In the genomic region with DNA sequence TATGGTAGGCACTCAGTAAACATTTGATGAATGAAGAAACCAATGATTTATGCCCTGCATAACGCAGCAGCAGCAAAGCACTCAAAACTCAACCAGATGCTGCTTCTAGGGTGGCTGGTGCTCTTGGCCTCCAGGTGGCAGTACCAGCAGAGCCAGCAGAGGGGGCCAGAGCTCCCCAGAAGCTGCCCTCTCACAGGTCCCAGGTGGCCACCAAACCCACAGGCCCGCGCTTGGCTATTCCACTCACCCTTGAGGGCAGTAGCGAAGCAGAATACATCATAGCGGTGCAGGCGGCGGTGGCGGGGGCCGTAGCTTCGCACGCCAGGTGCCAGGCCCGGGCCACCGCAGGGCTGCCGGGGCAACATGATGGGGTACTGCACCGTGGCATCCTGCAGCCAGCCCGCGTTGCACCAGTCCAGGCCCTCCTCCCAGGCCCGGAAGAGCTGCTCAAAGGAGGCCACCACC, we compare ENCODE assay signal across 8 cellular contexts. TPM values are rescaled to one million over a fixed set of nuclear protein-coding genes. Genes with fewer than 3 reads are reported as not detected.
DNase-seq lines count a peak whose midpoint lies in the region; ATAC-seq and TF ChIP-seq lines count a peak whose summit lies in the region.

No MANE protein-coding gene starts in this region.

- H3K9me3 ChIP-seq in CD4-positive, alpha-beta T cell (ENCODE audit: control insufficient read depth, low read length), result no peaks in the 10 kb centered on the region
- no peaks in the 10 kb centered on the region for H3K9me3 ChIP-seq in WERI-Rb-1 (ENCODE audit: severe bottlenecking)

- ATAC-seq in CD4-positive, alpha-beta T cell (ENCODE audit: poor library complexity), result peak; percentile 64
- peak; percentile 77 for ATAC-seq in GM18868 (IDR thresholded peaks at IDR 0.05; ENCODE audit: unreplicated experiment)

- peak in 5 of 10 experiments; percentile 10 to 48 (median 22) for DNase-seq in CD4-positive, alpha-beta T cell
- DNase-seq in NAMALWA (ENCODE audit: low spot score) (peak; percentile 72), WERI-Rb-1 (peak; percentile 81), epithelial cell of esophagus (ENCODE audit: low read depth) (peak; percentile 59), neural crest cell (ENCODE audit: low read depth, low spot score) (peak; percentile 44), lower leg skin (ENCODE audit: low spot score in 2 of 2) (no peak), amniotic stem cell (lab: John Stamatoyannopoulos, UW) (no peak)

- H3K4me3 ChIP-seq in WERI-Rb-1 (ENCODE audit: low read depth, low read length) (no peak overlapping the region), epithelial cell of esophagus (ENCODE audit: low read length) (no peak overlapping the region), lower leg skin (ENCODE audit: low read depth, poor library complexity, severe bottlenecking) (no peak overlapping the region)

- H3K36me3 ChIP-seq in WERI-Rb-1, result no peaks in the 10 kb centered on the region

- H3K27me3 Mint-ChIP-seq in CD4-positive, alpha-beta T cell, result no peaks in the 10 kb centered on the region
- no peaks in the 10 kb centered on the region for H3K27me3 Mint-ChIP-seq in neural crest cell (ENCODE audit: low read depth)

- H3K27ac ChIP-seq in CD4-positive, alpha-beta T cell (ENCODE audit: low read depth, low read length), result no peak overlapping the region
- no peak overlapping the region for H3K27ac ChIP-seq in WERI-Rb-1

- H3K4me1 Mint-ChIP-seq in CD4-positive, alpha-beta T cell (ENCODE audit: low read depth), result peaks cover 5% of the 10 kb centered on the region
- peaks cover 3% of the 10 kb centered on the region for H3K4me1 Mint-ChIP-seq in neural crest cell

- no peaks in the 10 kb centered on the region for H3K27me3 ChIP-seq in CD4-positive, alpha-beta T cell (ENCODE audit: control insufficient read depth, insufficient read depth, low read length)
- H3K27me3 ChIP-seq in WERI-Rb-1 (ENCODE audit: insufficient read depth, low read depth, severe bottlenecking), result no peaks in the 10 kb centered on the region

- POLR2A ChIA-PET in CD4-positive, alpha-beta T cell (lab: Charles Lee), result interaction anchor here (0.6 to 1.4 kb wide), 2 partner anchors 26 to 245 kb away, joined by 3 to 4 read pairs; no protein-coding TSS in a partner anchor

- CTCF ChIA-PET in CD4-positive, alpha-beta T cell (lab: Charles Lee), result interaction anchor here (1.0 to 1.4 kb wide), 2 partner anchors 26 to 254 kb away, joined by 3 to 6 read pairs; no protein-coding TSS in a partner anchor

- 62 to 84% methylated on average over 11 to 18 of the region's 18 CpGs for WGBS in lower leg skin, 2 donors

- H3K27ac Mint-ChIP-seq in CD4-positive, alpha-beta T cell, result no peak overlapping the region
- H3K27ac Mint-ChIP-seq in neural crest cell (ENCODE audit: unreplicated experiment), result no peak overlapping the region

- no peaks in the 10 kb centered on the region for H3K9me3 Mint-ChIP-seq in CD4-positive, alpha-beta T cell
- H3K9me3 Mint-ChIP-seq in neural crest cell, result no peaks in the 10 kb centered on the region

- intact Hi-C loops in CD4-positive, alpha-beta T cell (cut with DNase I, micrococcal nuclease), result no loop called here
- intact Hi-C loops in lower leg skin (cut with DNase I; ENCODE audit: low total_unique reads), result loop anchor here (5.0 kb wide), 1 partner anchor 931 kb away; no protein-coding TSS in a partner anchor

- TF ChIP-seq POLR2A in lower leg skin (IDR thresholded peaks at IDR 0.05), result no peak

- TF ChIP-seq CTCF in CD4-positive, alpha-beta T cell (IDR thresholded peaks at IDR 0.05), result peak; percentile 45
- peak; percentile 94 for TF ChIP-seq CTCF in WERI-Rb-1 (IDR thresholded peaks at IDR 0.05; ENCODE audit: low read depth, low read length)
- peak; percentile 79 for TF ChIP-seq CTCF in epithelial cell of esophagus (IDR thresholded peaks at IDR 0.05; ENCODE audit: insufficient read depth, low read depth, low read length, missing control alignments)
- TF ChIP-seq CTCF in neural crest cell (conservative IDR thresholded peaks at IDR 0.05), result peak; percentile 73
- no peak for TF ChIP-seq CTCF in lower leg skin (IDR thresholded peaks at IDR 0.05)

- no peak overlapping the region for H3K4me3 Mint-ChIP-seq in CD4-positive, alpha-beta T cell
- no peak overlapping the region for H3K4me3 Mint-ChIP-seq in neural crest cell

- H3K36me3 Mint-ChIP-seq in CD4-positive, alpha-beta T cell (ENCODE audit: low read depth), result peaks cover 79% of the 10 kb centered on the region
- H3K36me3 Mint-ChIP-seq in neural crest cell (ENCODE audit: low read depth), result no peaks in the 10 kb centered on the region

RNA-seq across cellular contexts. Expression of a gene that starts 16.6 kb away (rescaled TPM):
- total RNA-seq in CD4-positive, alpha-beta T cell, result 10 to 100 TPM; 79.0 to 80.2 TPM
- 2.4 and 2.9 TPM in 2 replicates for total RNA-seq in neural crest cell
- 1 to 10 TPM; 4.5 to 7.0 (median 5.1) TPM for total RNA-seq in lower leg skin

RNA-seq across cellular contexts. Expression of a gene that starts 34.4 kb away (rescaled TPM):
- total RNA-seq in CD4-positive, alpha-beta T cell, result 10 to 100 TPM; 87.9 to 93.0 TPM
- total RNA-seq in neural crest cell (104 and 113 TPM in 2 replicates), lower leg skin (100 to 1,000 TPM; 109 to 237 (median 139) TPM)

Comparison
In these comparisons a context has a peak if more than half of its experiments do, and no peak if none do; other contexts are left out.
1. DNase-seq: peak in NAMALWA (single experiment), WERI-Rb-1 (single experiment), epithelial cell of esophagus (single experiment) and neural crest cell (single experiment); none in lower leg skin (0 of 2) and amniotic stem cell (single experiment).
2. CTCF ChIP-seq: peak in CD4-positive, alpha-beta T cell (single experiment), WERI-Rb-1 (single experiment), epithelial cell of esophagus (single experiment) and neural crest cell (single experiment); none in lower leg skin (0 of 3).
3. RNA of a gene that starts 16.6 kb away (total RNA-seq): 79.0 to 80.2 TPM in CD4-positive, alpha-beta T cell; 4.5 to 7.0 TPM in lower leg skin and 2.4 to 2.9 TPM in neural crest cell; every median in the first group is over 10 times any median in the second.